14 cellular contexts compared by ENCODE assay signal in genomic region chr6:121260651-121261102, GRCh38.
DNase-seq lines count a peak whose midpoint lies in the region; ATAC-seq and TF ChIP-seq lines count a peak whose summit lies in the region.
"Had no signal": no experiment of that assay in that cellular context is flagged by ENCODE, and none has a peak within 500 bp of the region (broad histone marks: within the 10 kb centered on the region; RNA-seq: fewer than 3 reads in every experiment).

No MANE protein-coding gene starts in this region.

- peak overlapping the region; percentile 30 for H3K9ac ChIP-seq in mesenchymal stem cell (ENCODE audit: low read length)

- DNase-seq in BE2C = peak; percentile 81
- DNase-seq in NCI-H2171 treated with DMSO at 0.1 percent for 48 hours (lab: John Stamatoyannopoulos, UW) = peak; percentile 82
- DNase-seq in epithelial cell of esophagus (ENCODE audit: low read depth) = peak; percentile 7
- DNase-seq in mesenchymal stem cell = peak; percentile 61
- no peak for DNase-seq in vagina (ENCODE audit: extremely low spot score in 2 of 2)
- DNase-seq in GM10248 (ENCODE audit: extremely low spot score) = no peak
- no peak for DNase-seq in AG08396 (ENCODE audit: low spot score)
- DNase-seq: activated CD4-positive, alpha-beta memory T cell treated with anti-CD3 and anti-CD28 coated beads for 36 hours; activated naive CD4-positive, alpha-beta T cell treated with Interleukin-2 at 50 U/mL for 16 hours; NCI-H2107; stimulated activated CD4-positive, alpha-beta T cell treated with anti-CD3 and anti-CD28 coated beads, Interleukin-1b, Interleukin-23, amount 100 ng/mL, for 48 hours; T-helper 1 cell had no signal

- peak overlapping the region in 1 of 2 experiments; percentile 21 for H3K18ac ChIP-seq in mesenchymal stem cell (ENCODE audit: low read depth in 1 of 2, low read length in 2 of 2)

- H3K9me3 ChIP-seq in BE2C (no peaks in the 10 kb centered on the region), mesenchymal stem cell (ENCODE audit: control insufficient read depth, low read length) (peaks cover 13% of the 10 kb centered on the region), vagina (no peaks in the 10 kb centered on the region)
- H3K9me3 ChIP-seq: neutrophil had no signal

- H2BK12ac ChIP-seq in mesenchymal stem cell (ENCODE audit: low read length in 2 of 2) = peak overlapping the region in 1 of 2 experiments; percentile 7

- H3K4me2 ChIP-seq in mesenchymal stem cell (ENCODE audit: low read length, poor library complexity, severe bottlenecking) = no peak overlapping the region

- no peak overlapping the region for H4K8ac ChIP-seq in mesenchymal stem cell (ENCODE audit: low read length)

- H3K27ac ChIP-seq in mesenchymal stem cell (ENCODE audit: low read length, poor library complexity, severe bottlenecking) (no peak overlapping the region), vagina (no peak overlapping the region)
- H3K27ac ChIP-seq: neutrophil had no signal

- no peak overlapping the region for H4K91ac ChIP-seq in mesenchymal stem cell (ENCODE audit: low read length)

- POLR2A ChIA-PET in GM10248 (lab: Yijun Ruan, JAX) = no interaction called here

- no peak for ATAC-seq in GM18498 (IDR thresholded peaks at IDR 0.05; ENCODE audit: unreplicated experiment)

- 73% methylated on average over 9 of the region's 9 CpGs for WGBS in mesenchymal stem cell

- H3K27me3 ChIP-seq in BE2C = no peaks in the 10 kb centered on the region
- no peaks in the 10 kb centered on the region for H3K27me3 ChIP-seq in mesenchymal stem cell (ENCODE audit: control insufficient read depth in 1 of 2, insufficient read depth in 1 of 2, low read length in 2 of 2)
- H3K27me3 ChIP-seq in vagina = no peaks in the 10 kb centered on the region
- H3K27me3 ChIP-seq: neutrophil had no signal

- no peak for TF ChIP-seq CTCF in BE2C (IDR thresholded peaks at IDR 0.05; ENCODE audit: low read depth, low read length)
- no peak for TF ChIP-seq CTCF in epithelial cell of esophagus (IDR thresholded peaks at IDR 0.05; ENCODE audit: insufficient read depth, low read depth, low read length, missing control alignments)
- TF ChIP-seq CTCF in vagina (IDR thresholded peaks at IDR 0.05) = no peak
- TF ChIP-seq CTCF in GM10248 (IDR thresholded peaks at IDR 0.05; ENCODE audit: control extremely low read depth, extremely low read depth, low read depth, missing control alignments) = no peak

- no peak overlapping the region for H3K23ac ChIP-seq in mesenchymal stem cell (ENCODE audit: low read length in 2 of 2)

- no peak overlapping the region for H3K4ac ChIP-seq in mesenchymal stem cell (ENCODE audit: low read depth in 1 of 2, low read length in 2 of 2)

- no peak overlapping the region for H2BK15ac ChIP-seq in mesenchymal stem cell (ENCODE audit: low read depth, poor library complexity, severe bottlenecking)

- H2BK5ac ChIP-seq in mesenchymal stem cell (ENCODE audit: low read depth, low read length, poor library complexity, severe bottlenecking) = no peak overlapping the region

- no peak overlapping the region for H2BK120ac ChIP-seq in mesenchymal stem cell (ENCODE audit: low read depth, low read length)

- H3K14ac ChIP-seq in mesenchymal stem cell (ENCODE audit: low read length in 2 of 2) = no peak overlapping the region

- H3K4me3 ChIP-seq in BE2C (ENCODE audit: low read depth, low read length) = no peak overlapping the region
- H3K4me3 ChIP-seq in epithelial cell of esophagus (ENCODE audit: low read length) = no peak overlapping the region
- H3K4me3 ChIP-seq in mesenchymal stem cell (ENCODE audit: insufficient read depth in 1 of 2, low read depth in 1 of 2, low read length in 2 of 2) = peak overlapping the region in 1 of 2 experiments; percentile 42
- H3K4me3 ChIP-seq in vagina = no peak overlapping the region

- H3K36me3 ChIP-seq in BE2C (no peaks in the 10 kb centered on the region), mesenchymal stem cell (ENCODE audit: control insufficient read depth in 1 of 2, insufficient read depth in 2 of 2, low read depth in 1 of 2, low read length in 2 of 2) (peaks cover 2 to 11% of the 10 kb centered on the region in 2 experiments), vagina (no peaks in the 10 kb centered on the region)
- H3K36me3 ChIP-seq: neutrophil had no signal

- no peak overlapping the region for H2AFZ ChIP-seq in mesenchymal stem cell (ENCODE audit: low read depth, low read length)

- no peak for TF ChIP-seq POLR2A in vagina (IDR thresholded peaks at IDR 0.05)

- peaks cover 3% of the 10 kb centered on the region; the same call in 1 of the 2 replicates for H3K4me1 ChIP-seq in BE2C
- H3K4me1 ChIP-seq in mesenchymal stem cell (ENCODE audit: control insufficient read depth, insufficient read depth, low read depth, low read length) = no peaks in the 10 kb centered on the region
- H3K4me1 ChIP-seq in vagina = no peaks in the 10 kb centered on the region

- CTCF ChIA-PET in GM10248 (lab: Yijun Ruan, JAX) = interaction anchor here (1.1 to 1.4 kb wide), 3 partner anchors 8 to 205 kb away, joined by 3 to 5 read pairs (median 5); no protein-coding TSS in a partner anchor

- H3K79me1 ChIP-seq in mesenchymal stem cell (replicated peaks; ENCODE audit: low read length, poor library complexity, severe bottlenecking) = no peaks in the 10 kb centered on the region

- intact Hi-C loops in vagina (cut with DNase I) = no loop called here

- H2AK5ac ChIP-seq in mesenchymal stem cell (ENCODE audit: low read length, severe bottlenecking) = no peak overlapping the region

Comparison
In these comparisons a context has a peak if more than half of its experiments do, and no peak if none do; other contexts are left out.
1. DNase-seq: peak in BE2C (single experiment), NCI-H2171 treated with DMSO at 0.1 percent for 48 hours (single experiment), epithelial cell of esophagus (single experiment) and mesenchymal stem cell (single experiment); none in vagina (0 of 2), GM10248 (single experiment) and AG08396 (single experiment).